Comparison of ENCODE assay signal across 20 cellular contexts in the genomic region with DNA sequence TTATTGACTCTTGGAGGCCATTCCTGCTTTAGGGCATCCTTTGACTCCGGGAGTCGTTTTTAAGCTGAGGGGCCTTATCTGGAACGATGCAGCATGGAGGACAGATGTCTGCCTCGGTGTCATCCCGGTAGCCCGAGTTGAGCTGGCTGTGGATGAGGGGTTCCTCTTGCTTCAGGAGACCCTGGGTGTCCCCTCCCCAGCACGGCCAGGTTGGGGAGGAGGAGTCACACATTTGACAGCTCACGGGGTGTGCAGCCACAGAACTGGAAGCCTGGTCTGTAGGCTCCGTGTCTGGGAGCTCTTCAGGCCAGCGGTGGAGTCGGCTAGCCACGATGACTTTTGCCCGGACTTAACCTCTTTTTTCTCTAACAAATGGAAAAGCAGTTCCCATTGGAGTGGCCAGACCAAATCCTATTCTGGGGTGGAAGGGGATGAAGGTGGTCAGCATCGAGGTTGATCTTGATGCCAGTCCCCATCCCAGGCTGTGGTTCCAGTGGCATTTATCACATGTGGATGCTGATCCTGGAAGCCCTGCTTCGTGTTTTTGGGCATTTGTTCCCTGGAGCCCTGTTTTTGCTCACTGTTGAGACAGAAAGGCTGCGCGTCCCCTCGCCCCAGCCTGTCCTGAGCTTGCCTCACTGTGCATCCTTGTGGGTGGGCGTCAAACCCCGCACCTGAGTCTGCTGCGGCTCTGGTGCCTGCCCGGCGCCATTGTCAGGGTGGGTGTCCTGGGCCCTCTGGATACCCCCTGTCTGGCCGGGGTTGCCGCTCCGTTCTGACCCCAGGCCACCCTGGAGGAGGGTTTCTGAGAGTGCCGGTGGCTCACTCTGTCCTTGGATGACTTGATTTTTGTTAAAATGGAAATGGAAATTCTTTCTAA. TPM values are rescaled to one million over a fixed set of nuclear protein-coding genes. Genes with fewer than 3 reads are reported as not detected.
DNase-seq lines count a peak whose midpoint lies in the region; TF ChIP-seq lines count a peak whose summit lies in the region.
"Had no signal": no experiment of that assay in that cellular context is flagged by ENCODE, and none has a peak within 500 bp of the region (broad histone marks: within the 10 kb centered on the region; RNA-seq: fewer than 3 reads in every experiment).

No MANE protein-coding gene starts in this region.

- DNase-seq in activated effector memory CD4-positive, alpha-beta T cell treated with anti-CD3 and anti-CD28 coated beads, Interleukin-2, amount 50 U/mL, for 16 hours = peak; percentile 57
- DNase-seq in activated effector memory CD4-positive, alpha-beta T cell treated with Interleukin-2 at 50 U/mL for 16 hours = no peak
- peak; percentile 14 for DNase-seq in activated CD8-positive, alpha-beta memory T cell treated with anti-CD3 and anti-CD28 coated beads, Interleukin-2, amount 50 U/mL, for 4 hours
- peak; percentile 60 for DNase-seq in mesenteric fat pad (ENCODE audit: low spot score)
- DNase-seq in transverse colon = peak; percentile 1
- DNase-seq in AG20443 (ENCODE audit: low spot score) = no peak
- DNase-seq in NCI-H2171 treated with DMSO at 0.1 percent for 48 hours (lab: John Stamatoyannopoulos, UW) = no peak
- no peak for DNase-seq in NCI-H510A (lab: John Stamatoyannopoulos, UW)
- DNase-seq: activated CD4-positive, alpha-beta T cell treated with anti-CD3 and anti-CD28 coated beads for 1 hour; activated CD8-positive, alpha-beta T cell treated with anti-CD3 and anti-CD28 coated beads for 36 hours; DMS53; Karpas-422; NCI-H524 treated with DMSO at 0.1 percent for 48 hours; NK-92 treated with Interleukin-12 subunit alpha and Interleukin-12 subunit beta, amount 100 ng/mL, for 24 hours; SJCRH30; stimulated activated CD4-positive, alpha-beta T cell treated with anti-CD3 and anti-CD28 coated beads, Interleukin-4, amount 100 ng/mL, for 1 hour; stimulated activated naive CD4-positive, alpha-beta T cell had no signal

- TF ChIP-seq EP300 in transverse colon (IDR thresholded peaks at IDR 0.05; ENCODE audit: low read depth) = no peak

- no peak for TF ChIP-seq POLR2A in transverse colon (IDR thresholded peaks at IDR 0.05)

- no peak overlapping the region for H3K27ac ChIP-seq in transverse colon
- H3K27ac ChIP-seq: dorsolateral prefrontal cortex, SJCRH30, thoracic aorta had no signal

- no peaks in the 10 kb centered on the region for H3K4me1 ChIP-seq in transverse colon
- H3K4me1 ChIP-seq: SJCRH30 had no signal

- no peak for TF ChIP-seq CTCF in transverse colon (IDR thresholded peaks at IDR 0.05)

- no peaks in the 10 kb centered on the region for H3K9me3 ChIP-seq in transverse colon
- H3K9me3 ChIP-seq: SJCRH30, thoracic aorta had no signal

- no peak overlapping the region for H3K4me3 ChIP-seq in transverse colon
- H3K4me3 ChIP-seq: dorsolateral prefrontal cortex, GM23338, SJCRH30, thoracic aorta had no signal

- no peaks in the 10 kb centered on the region for H3K27me3 ChIP-seq in transverse colon
- H3K27me3 ChIP-seq: dorsolateral prefrontal cortex, SJCRH30 had no signal

- in situ Hi-C loops in transverse colon (cut with MboI; ENCODE audit: low pct_ligation_motif_present in 1 of 4, low pct_unique_long_range_greater_than_20kb in 1 of 4, low sequenced_read_pairs in 3 of 4) = no loop called here

- intact Hi-C loops in transverse colon (cut with DNase I; ENCODE audit: low total_unique reads) = no loop called here

- H3K36me3 ChIP-seq in transverse colon = peaks cover 0 to 5% (median 0%) of the 10 kb centered on the region in 4 donors

- WGBS in transverse colon (ENCODE audit: low coverage in 1 of 2), 2 donors = 97 to 100% methylated on average over 4 to 27 of the region's 27 CpGs

RNA-seq across cellular contexts. Expression of a gene that starts 12.0 kb away (rescaled TPM):
- total RNA-seq in mesenteric fat pad (66.4 TPM), transverse colon (100 to 1,000 TPM in 1 of 4 donors, 10 to 100 TPM in 3; 24.3 to 164 (median 49.1) TPM)

Comparison
In these comparisons a context has a peak if more than half of its experiments do, and no peak if none do; other contexts are left out.
1. DNase-seq: peak in activated effector memory CD4-positive, alpha-beta T cell treated with anti-CD3 and anti-CD28 coated beads, Interleukin-2, amount 50 U/mL, for 16 hours (single experiment), activated CD8-positive, alpha-beta memory T cell treated with anti-CD3 and anti-CD28 coated beads, Interleukin-2, amount 50 U/mL, for 4 hours (single experiment), mesenteric fat pad (single experiment) and transverse colon (single experiment); none in activated effector memory CD4-positive, alpha-beta T cell treated with Interleukin-2 at 50 U/mL for 16 hours (single experiment), AG20443 (single experiment), NCI-H2171 treated with DMSO at 0.1 percent for 48 hours (single experiment) and NCI-H510A (single experiment).